In the genomic region with DNA sequence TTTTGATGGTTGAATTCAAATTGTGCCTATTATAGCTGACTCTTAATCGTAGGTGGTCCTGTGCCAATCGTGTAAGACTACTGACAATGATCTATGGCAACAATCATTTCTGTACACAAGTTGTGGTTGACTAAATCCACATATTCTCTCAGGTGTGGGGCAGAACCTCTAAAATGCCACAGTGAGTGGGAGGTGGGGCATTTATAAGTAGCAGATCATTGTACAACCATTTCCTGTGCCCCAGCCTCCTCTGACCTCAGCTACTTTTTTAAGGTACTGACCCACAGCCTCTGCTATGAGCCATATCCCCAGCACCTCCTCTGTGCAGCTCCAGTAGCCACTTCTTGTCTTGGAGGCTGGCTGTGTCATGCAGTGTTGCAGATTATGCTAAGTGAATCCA, we compare ENCODE assay signal across 9 cellular contexts. TPM values are rescaled to one million over a fixed set of nuclear protein-coding genes. Genes with fewer than 3 reads are reported as not detected.
DNase-seq lines count a peak whose midpoint lies in the region; ATAC-seq and TF ChIP-seq lines count a peak whose summit lies in the region.
"Had no signal": no experiment of that assay in that cellular context is flagged by ENCODE, and none has a peak within 500 bp of the region (broad histone marks: within the 10 kb centered on the region; RNA-seq: fewer than 3 reads in every experiment).

No MANE protein-coding gene starts in this region.

- H3K27ac Mint-ChIP-seq in T-cell = no peak overlapping the region
- H3K27ac Mint-ChIP-seq: T-helper 1 cell treated with Interleukin-12 subunit alpha and Interleukin-12 subunit beta and Interleukin-4 antibody, amounts not matched to agents 30 μg/mL and 1 μg/mL, for 36 hours had no signal

- H3K4me3 ChIP-seq in SJSA1 (no peak overlapping the region), sigmoid colon (no peak overlapping the region)

- H3K9me3 ChIP-seq in SJSA1 (replicated peaks) (no peaks in the 10 kb centered on the region), sigmoid colon (no peaks in the 10 kb centered on the region)

- H3K27me3 ChIP-seq in SJSA1 (replicated peaks) (no peaks in the 10 kb centered on the region), sigmoid colon (no peaks in the 10 kb centered on the region)

- TF ChIP-seq CTCF in sigmoid colon (IDR thresholded peaks at IDR 0.05) = no peak

- no peaks in the 10 kb centered on the region for H3K27me3 Mint-ChIP-seq in T-cell

- WGBS in sigmoid colon, 2 donors = 46 to 54% methylated on average over 2 of the region's 2 CpGs

- peak; percentile 49 for ATAC-seq in HG02840 (IDR thresholded peaks at IDR 0.05; ENCODE audit: low FRiP score, unreplicated experiment)
- ATAC-seq in T-cell (replicated peaks in 1 of 4) = no peak

- TF ChIP-seq EP300 in sigmoid colon (IDR thresholded peaks at IDR 0.05) = no peak

- H3K27ac ChIP-seq in SJSA1 (0 out of 2 replicates have a peak overlapping the region, but pooled peaks have one; percentile 12), sigmoid colon (peak overlapping the region in 1 of 4 donors; percentile 74)

- no peaks in the 10 kb centered on the region for H3K9me3 Mint-ChIP-seq in T-cell

- no peaks in the 10 kb centered on the region for H3K36me3 Mint-ChIP-seq in T-cell

- intact Hi-C loops in sigmoid colon (cut with DNase I) = loop anchor here (5.0 kb wide), 2 partner anchors 46 to 69 kb away; a partner anchor contains a TSS

- peaks cover 5 to 14% (median 7%) of the 10 kb centered on the region in 3 donors for H3K4me1 Mint-ChIP-seq in T-cell

- H3K4me3 Mint-ChIP-seq in T-cell = no peak overlapping the region
- H3K4me3 Mint-ChIP-seq: T-helper 1 cell treated with Interleukin-12 subunit alpha and Interleukin-12 subunit beta and Interleukin-4 antibody, amounts not matched to agents 30 μg/mL and 1 μg/mL, for 36 hours had no signal

- H3K36me3 ChIP-seq in SJSA1 (no peaks in the 10 kb centered on the region), sigmoid colon (no peaks in the 10 kb centered on the region)

- no peak for TF ChIP-seq POLR2A in sigmoid colon (IDR thresholded peaks at IDR 0.05)

- peak; percentile 64 for DNase-seq in NK-92 treated with Interleukin-12 subunit alpha and Interleukin-12 subunit beta, amount 100 ng/mL, for 24 hours (lab: John Stamatoyannopoulos, UW)
- DNase-seq in NK-92 (lab: John Stamatoyannopoulos, UW; ENCODE audit: unreplicated experiment) (no peak), SJSA1 (ENCODE audit: low read depth in 1 of 2, low spot score in 2 of 2) (peak; percentile 42 to 54), kidney glomerular epithelial cell (lab: John Stamatoyannopoulos, UW) (peak; percentile 91), COLO668 (lab: John Stamatoyannopoulos, UW; ENCODE audit: unreplicated experiment) (no peak), sigmoid colon (no peak), T-cell (no peak)

- POLR2A ChIA-PET in T-cell (lab: Charles Lee) = interaction anchor here in 1 of 2 donors (0.6 kb wide), 1 partner anchor 10 kb away, joined by 3 read pairs; no protein-coding TSS in a partner anchor

- CTCF ChIA-PET in T-cell (lab: Charles Lee) = interaction anchor here in 1 of 2 donors (0.6 kb wide), 1 partner anchor 12 kb away, joined by 3 read pairs; no protein-coding TSS in a partner anchor

- peaks cover 34% of the 10 kb centered on the region for H3K4me1 ChIP-seq in SJSA1 (replicated peaks)
- H3K4me1 ChIP-seq in sigmoid colon = peaks cover 0 to 31% (median 27%) of the 10 kb centered on the region in 4 donors

RNA-seq across cellular contexts. Expression of a gene that starts 48.6 kb away (rescaled TPM):
- 15.4 and 45.7 TPM in 2 replicates for total RNA-seq in SJSA1 (2014; rRNA removed; shearing (Covaris generic))
- 10 to 100 TPM; 11.8 to 19.9 (median 14.4) TPM for total RNA-seq in sigmoid colon
- polyA plus RNA-seq in sigmoid colon = 1 to 10 TPM; 4.8 to 7.9 (median 7.4) TPM
- total RNA-seq in T-cell = 1 to 10 TPM; 1.4 to 4.4 (median 2.8) TPM

Comparison
In these comparisons a context has a peak if more than half of its experiments do, and no peak if none do; other contexts are left out.
1. DNase-seq: peak in NK-92 treated with Interleukin-12 subunit alpha and Interleukin-12 subunit beta, amount 100 ng/mL, for 24 hours (single experiment), SJSA1 (2 of 2) and kidney glomerular epithelial cell (single experiment); none in NK-92 (single experiment), COLO668 (single experiment), sigmoid colon (single experiment) and T-cell (0 of 34).